Comparison of ENCODE assay signal across 22 cellular contexts in genomic region chr11:14546672-14547071, GRCh38. TPM values are rescaled to one million over a fixed set of nuclear protein-coding genes. Genes with fewer than 3 reads are reported as not detected.
DNase-seq lines count a peak whose midpoint lies in the region; ATAC-seq lines count a peak whose summit lies in the region.
"Had no signal": no experiment of that assay in that cellular context is flagged by ENCODE, and none has a peak within 500 bp of the region (broad histone marks: within the 10 kb centered on the region; RNA-seq: fewer than 3 reads in every experiment).

No MANE protein-coding gene starts in this region.

- H3K27me3 Mint-ChIP-seq in T-helper 1 cell treated with Interleukin-12 subunit alpha and Interleukin-12 subunit beta and Interleukin-4 antibody, amounts not matched to agents 30 μg/mL and 1 μg/mL, for 36 hours (ENCODE audit: low read depth), result no peaks in the 10 kb centered on the region
- no peaks in the 10 kb centered on the region for H3K27me3 Mint-ChIP-seq in activated T-cell treated with anti-CD3 and anti-CD28 coated beads, Interleukin-2, amount 50 U/mL, for 4 hours (ENCODE audit: low read depth)
- H3K27me3 Mint-ChIP-seq: CD4-positive, CD25-positive, alpha-beta regulatory T cell had no signal

- H3K9me3 Mint-ChIP-seq in T-helper 1 cell treated with Interleukin-12 subunit alpha and Interleukin-12 subunit beta and Interleukin-4 antibody, amounts not matched to agents 30 μg/mL and 1 μg/mL, for 36 hours, result peaks cover 8% of the 10 kb centered on the region
- H3K9me3 Mint-ChIP-seq in activated T-cell treated with anti-CD3 and anti-CD28 coated beads, Interleukin-2, amount 50 U/mL, for 4 hours, result no peaks in the 10 kb centered on the region

- peak; percentile 67 to 73 for ATAC-seq in activated T-cell treated with anti-CD3 and anti-CD28 coated beads, Interleukin-2, amount 50 U/mL, for 4 hours
- no peak for ATAC-seq in HG03045 (IDR thresholded peaks at IDR 0.05; ENCODE audit: unreplicated experiment)
- ATAC-seq: HepG2 had no signal

- H3K4me1 Mint-ChIP-seq in T-helper 1 cell treated with Interleukin-12 subunit alpha and Interleukin-12 subunit beta and Interleukin-4 antibody, amounts not matched to agents 30 μg/mL and 1 μg/mL, for 36 hours (ENCODE audit: low read depth), result peaks cover 37% of the 10 kb centered on the region
- peaks cover 29% of the 10 kb centered on the region for H3K4me1 Mint-ChIP-seq in activated T-cell treated with anti-CD3 and anti-CD28 coated beads, Interleukin-2, amount 50 U/mL, for 4 hours (ENCODE audit: low read depth)

- peak overlapping the region; percentile 71 for H3K27ac ChIP-seq in caudate nucleus (ENCODE audit: low read depth, low read length)

- H3K36me3 Mint-ChIP-seq in T-helper 1 cell treated with Interleukin-12 subunit alpha and Interleukin-12 subunit beta and Interleukin-4 antibody, amounts not matched to agents 30 μg/mL and 1 μg/mL, for 36 hours (ENCODE audit: low read depth), result peaks cover 31% of the 10 kb centered on the region
- H3K36me3 Mint-ChIP-seq in activated T-cell treated with anti-CD3 and anti-CD28 coated beads, Interleukin-2, amount 50 U/mL, for 4 hours (ENCODE audit: insufficient read depth), result peaks cover 2% of the 10 kb centered on the region

- no peak overlapping the region for H3K4me3 Mint-ChIP-seq in T-helper 1 cell treated with Interleukin-12 subunit alpha and Interleukin-12 subunit beta and Interleukin-4 antibody, amounts not matched to agents 30 μg/mL and 1 μg/mL, for 36 hours
- H3K4me3 Mint-ChIP-seq in activated T-cell treated with anti-CD3 and anti-CD28 coated beads, Interleukin-2, amount 50 U/mL, for 4 hours, result no peak overlapping the region
- H3K4me3 Mint-ChIP-seq: B cell had no signal

- DNase-seq in T-helper 1 cell, result no peak
- DNase-seq in activated T-cell treated with anti-CD3 and anti-CD28 coated beads, Interleukin-2, amount 50 U/mL, for 4 hours, result no peak
- no peak for DNase-seq in activated T-cell treated with anti-CD3 and anti-CD28 coated beads for 4 hours
- peak in 3 of 61 donors; percentile 25 to 59 (median 53) for DNase-seq in caudate nucleus (lab: John Stamatoyannopoulos, UW)
- peak; percentile 56 for DNase-seq in superior temporal gyrus (ENCODE audit: extremely low spot score)
- no peak for DNase-seq in SIG-M5 (lab: John Stamatoyannopoulos, UW)
- DNase-seq: 8988T; CD4-positive, CD25-positive, alpha-beta regulatory T cell; COR-L47; DMS 273 treated with DMSO at 0.1 percent for 48 hours; DND-41; KBM-7; NCI-H1417 treated with DMSO at 0.1 percent for 48 hours; NCI-H187 treated with DMSO at 0.1 percent for 48 hours; NCI-H2227 treated with DMSO at 0.1 percent for 48 hours; NCI-H524; NCI-H82; OCI-M1 had no signal

- H3K27ac Mint-ChIP-seq in T-helper 1 cell treated with Interleukin-12 subunit alpha and Interleukin-12 subunit beta and Interleukin-4 antibody, amounts not matched to agents 30 μg/mL and 1 μg/mL, for 36 hours, result peak overlapping the region; percentile 9
- H3K27ac Mint-ChIP-seq: B cell had no signal

RNA-seq across cellular contexts. Expression of gene PSMA1, which starts 26.5 kb away (rescaled TPM):
- 100 to 1,000 TPM; 371 to 419 (median 397) TPM for total RNA-seq in activated T-cell treated with anti-CD3 and anti-CD28 coated beads, Interleukin-2, amount 50 U/mL, for 4 hours

RNA-seq across cellular contexts. Expression of gene COPB1, which starts 47.1 kb away (rescaled TPM):
- 100 to 1,000 TPM; 102 to 123 (median 104) TPM for total RNA-seq in activated T-cell treated with anti-CD3 and anti-CD28 coated beads, Interleukin-2, amount 50 U/mL, for 4 hours
